In genomic region chr1:187051618-187052232, GRCh38 we compare ENCODE assay signal across 9 cellular contexts.
DNase-seq lines count a peak whose midpoint lies in the region; ATAC-seq, FAIRE-seq and TF ChIP-seq lines count a peak whose summit lies in the region.
"Had no signal": no experiment of that assay in that cellular context is flagged by ENCODE, and none has a peak within 500 bp of the region (broad histone marks: within the 10 kb centered on the region; RNA-seq: fewer than 3 reads in every experiment).

No MANE protein-coding gene starts in this region.

- POLR2A ChIA-PET in A549 (lab: Yijun Ruan, JAX) = no interaction called here
- POLR2A ChIA-PET in IMR-90 (lab: Charles Lee; ENCODE audit: unreplicated experiment) = no interaction called here
- POLR2A ChIA-PET in Panc1 (lab: Charles Lee) = no interaction called here

- no peak overlapping the region for H4K91ac ChIP-seq in IMR-90 (ENCODE audit: insufficient read depth, low read depth, low read length)

- dilution Hi-C loops in IMR-90 (cut with HindIII; ENCODE audit: low sequenced_read_pairs, unreplicated experiment) = no loop called here

- no peak overlapping the region for H2BK5ac ChIP-seq in IMR-90 (ENCODE audit: low read depth, low read length, poor library complexity, severe bottlenecking)

- no TSS peak for BruUV-seq in IMR-90 (replicated peaks; lab: Mats Ljungman, UMichigan)
- no TSS peak for BruUV-seq in Panc1 (replicated peaks; lab: Mats Ljungman, UMichigan)

- H3K9me3 ChIP-seq in A549 = no peaks in the 10 kb centered on the region
- H3K9me3 ChIP-seq in IMR-90 (ENCODE audit: control insufficient read depth, insufficient read depth, low read length) = no peaks in the 10 kb centered on the region
- no peaks in the 10 kb centered on the region for H3K9me3 ChIP-seq in Panc1 (ENCODE audit: control insufficient read depth, insufficient read depth, low read depth, low read length)
- H3K9me3 ChIP-seq in psoas muscle = no peaks in the 10 kb centered on the region

- no peaks in the 10 kb centered on the region for H3K36me3 Mint-ChIP-seq in activated CD8-positive, alpha-beta memory T cell treated with anti-CD3 and anti-CD28 coated beads, Interleukin-2, amount 10 ng/mL, durations not matched to agents 7 days and 5 days

- no peak overlapping the region for H3K14ac ChIP-seq in IMR-90 (replicated peaks; ENCODE audit: low read depth, low read length)

- no peak overlapping the region for H2AFZ ChIP-seq in IMR-90 (replicated peaks; ENCODE audit: low read length, poor library complexity)

- TF ChIP-seq EP300 in A549 (IDR thresholded peaks at IDR 0.05) = no peak

- no peaks in the 10 kb centered on the region for H3K9me1 ChIP-seq in IMR-90 (ENCODE audit: insufficient read depth, low read length)

- no peak overlapping the region for H2AK5ac ChIP-seq in IMR-90 (ENCODE audit: low read depth, low read length)

- no peak overlapping the region for H3K27ac ChIP-seq in A549
- H3K27ac ChIP-seq in IMR-90 (ENCODE audit: insufficient read depth, low read length) = no peak overlapping the region
- no peak overlapping the region for H3K27ac ChIP-seq in Panc1 (ENCODE audit: low read length)
- H3K27ac ChIP-seq in psoas muscle = no peak overlapping the region

- intact Hi-C loops in IMR-90 (cut with micrococcal nuclease) (loop anchor here (2.0 to 5.0 kb wide), 2 partner anchors 213 to 876 kb away; no protein-coding TSS in a partner anchor), Panc1 (cut with micrococcal nuclease; ENCODE audit: unreplicated experiment) (loop anchor here (10.0 kb wide), 1 partner anchor 213 kb away; no protein-coding TSS in a partner anchor), psoas muscle (cut with DNase I) (no loop called here)

- TF ChIP-seq RAD21 in A549 (conservative IDR thresholded peaks at IDR 0.05 in 1 of 2, IDR thresholded peaks at IDR 0.05 in 1 of 2) (peak; percentile 73 to 83), IMR-90 (IDR thresholded peaks at IDR 0.05; ENCODE audit: low read length) (peak; percentile 67)

- no peaks in the 10 kb centered on the region for H3K4me1 ChIP-seq in A549
- no peaks in the 10 kb centered on the region for H3K4me1 ChIP-seq in IMR-90 (ENCODE audit: control insufficient read depth, insufficient read depth, low read length)
- no peaks in the 10 kb centered on the region for H3K4me1 ChIP-seq in Panc1 (ENCODE audit: control insufficient read depth, insufficient read depth, low read length)
- no peaks in the 10 kb centered on the region for H3K4me1 ChIP-seq in psoas muscle

- under 1% methylated on average over 4 of the region's 4 CpGs for WGBS in A549 (ENCODE audit: missing lambda C conversion rate)
- no CpG with 5 or more reads among the region's 4 CpGs for WGBS in IMR-90 (ENCODE audit: extremely low coverage in 2 of 2, insufficient read length in 1 of 2), 2 experiments
- 10 to 12% (median 11%) methylated on average over 4 of the region's 4 CpGs for WGBS in psoas muscle, 3 donors

- no peaks in the 10 kb centered on the region for H3K36me3 ChIP-seq in IMR-90 (ENCODE audit: control insufficient read depth, insufficient read depth, low read length)
- no peaks in the 10 kb centered on the region for H3K36me3 ChIP-seq in Panc1 (ENCODE audit: control insufficient read depth, insufficient read depth, low read length)
- no peaks in the 10 kb centered on the region for H3K36me3 ChIP-seq in psoas muscle (ENCODE audit: insufficient read depth in 1 of 2, low read depth in 1 of 2)

- H2BK20ac ChIP-seq in IMR-90 (ENCODE audit: low read depth, low read length) = no peak overlapping the region

- peaks cover 1% of the 10 kb centered on the region; the same call in 1 of the 2 replicates for H3K27me3 ChIP-seq in IMR-90 (ENCODE audit: control insufficient read depth, insufficient read depth, low read length)
- H3K27me3 ChIP-seq in Panc1 (ENCODE audit: control insufficient read depth, insufficient read depth, low read length) = no peaks in the 10 kb centered on the region
- H3K27me3 ChIP-seq in psoas muscle (ENCODE audit: insufficient read depth in 3 of 3, low read length in 2 of 3) = no peaks in the 10 kb centered on the region

- H3K4me3 Mint-ChIP-seq in activated CD8-positive, alpha-beta memory T cell treated with anti-CD3 and anti-CD28 coated beads, Interleukin-2, amount 10 ng/mL, durations not matched to agents 7 days and 5 days = no peak overlapping the region

- TF ChIP-seq POLR2A in A549 (IDR thresholded peaks at IDR 0.05; ENCODE audit: low read length) (no peak), IMR-90 (IDR thresholded peaks at IDR 0.05; ENCODE audit: low read depth, low read length) (no peak)

- H3K4ac ChIP-seq in IMR-90 (ENCODE audit: low read depth, low read length) = no peak overlapping the region

- H2BK120ac ChIP-seq in IMR-90 (ENCODE audit: low read depth, low read length) = no peak overlapping the region

- in situ Hi-C loops in IMR-90 (cut with MboI; ENCODE audit: low sequenced_read_pairs) = no loop called here
- in situ Hi-C loops in Panc1 (cut with HindIII; ENCODE audit: low pct_unique_long_range_greater_than_20kb, low sequenced_read_pairs) = no loop called here

- no peak overlapping the region for H4K5ac ChIP-seq in IMR-90 (ENCODE audit: low read depth, low read length)

- H4K20me1 ChIP-seq in IMR-90 (ENCODE audit: insufficient read depth, low read length) = no peaks in the 10 kb centered on the region

- FAIRE-seq in A549 (lab: Jason Lieb, UNC) = peak; percentile 49

- no peak overlapping the region for H3K4me2 ChIP-seq in A549
- no peak overlapping the region for H3K4me2 ChIP-seq in IMR-90 (ENCODE audit: low read depth, low read length)

- no peaks in the 10 kb centered on the region for H3K9me3 Mint-ChIP-seq in activated CD8-positive, alpha-beta memory T cell treated with anti-CD3 and anti-CD28 coated beads, Interleukin-2, amount 10 ng/mL, durations not matched to agents 7 days and 5 days (ENCODE audit: low read depth)

- DNase-seq in A549 (ENCODE audit: low read depth in 1 of 2, low spot score in 1 of 2) (peak; percentile 18 to 55), ELR (ENCODE audit: low read depth) (peak; percentile 60), IMR-90 (peak; percentile 58), Panc1 (ENCODE audit: low read depth, low spot score) (peak; percentile 33), psoas muscle (no peak)
- no peak for DNase-seq in activated CD8-positive, alpha-beta memory T cell treated with anti-CD3 and anti-CD28 coated beads, Interleukin-2, amount 10 ng/mL, durations not matched to agents 7 days and 5 days

- H3K4me1 Mint-ChIP-seq in activated CD8-positive, alpha-beta memory T cell treated with anti-CD3 and anti-CD28 coated beads, Interleukin-2, amount 10 ng/mL, durations not matched to agents 7 days and 5 days = no peaks in the 10 kb centered on the region

- no peak overlapping the region for H3K27ac Mint-ChIP-seq in activated CD8-positive, alpha-beta memory T cell treated with anti-CD3 and anti-CD28 coated beads, Interleukin-2, amount 10 ng/mL, durations not matched to agents 7 days and 5 days

- no peaks in the 10 kb centered on the region for H3K27me3 Mint-ChIP-seq in activated CD8-positive, alpha-beta memory T cell treated with anti-CD3 and anti-CD28 coated beads, Interleukin-2, amount 10 ng/mL, durations not matched to agents 7 days and 5 days

- H3K23ac ChIP-seq in IMR-90 (ENCODE audit: low read depth, low read length) = no peak overlapping the region

- H3K56ac ChIP-seq in IMR-90 (ENCODE audit: extremely low read depth, insufficient read depth, low read length) = no peak overlapping the region

- H3K79me1 ChIP-seq in IMR-90 (ENCODE audit: low read depth in 1 of 2, low read length in 2 of 2) = no peaks in the 10 kb centered on the region

- no peak overlapping the region for H3K9ac ChIP-seq in IMR-90 (ENCODE audit: low read depth, low read length)

- ATAC-seq in A549 = peak; percentile 62 to 83; a peak in 4 of 6 replicates
- ATAC-seq in GM21786 (IDR thresholded peaks at IDR 0.05; ENCODE audit: unreplicated experiment) = peak; percentile 90
- no peak for ATAC-seq in IMR-90 (ENCODE audit: low read depth)
- ATAC-seq in Panc1 = peak; percentile 68; the same call in 1 of the 2 replicates
- ATAC-seq in esophagus mucosa = peak; percentile 50
- ATAC-seq in psoas muscle = peak in 3 of 4 donors; percentile 40 to 72 (median 42)
- ATAC-seq in activated CD8-positive, alpha-beta memory T cell treated with anti-CD3 and anti-CD28 coated beads, Interleukin-2, amount 10 ng/mL, durations not matched to agents 7 days and 5 days = no peak

- H2AK9ac ChIP-seq in IMR-90 (replicated peaks; ENCODE audit: low read depth, low read length, poor library complexity) = no peak overlapping the region

- TF ChIP-seq CTCF in A549 (IDR thresholded peaks at IDR 0.05) (peak; percentile 77), IMR-90 (conservative IDR thresholded peaks at IDR 0.05; ENCODE audit: low read depth, low read length) (peak; percentile 54), Panc1 (IDR thresholded peaks at IDR 0.05) (peak; percentile 60; the same call in 1 of the 2 replicates), psoas muscle (IDR thresholded peaks at IDR 0.05) (peak; percentile 50)

- H3K4me3 ChIP-seq in A549 (no peak overlapping the region), IMR-90 (ENCODE audit: insufficient read depth, low read depth, low read length) (no peak overlapping the region), Panc1 (ENCODE audit: low read depth in 2 of 2, low read length in 2 of 2) (no peak overlapping the region), psoas muscle (no peak overlapping the region)
- H3K4me3 ChIP-seq: lung had no signal

- CTCF ChIA-PET in A549 (lab: Yijun Ruan, JAX) = interaction anchor here (0.6 to 1.8 kb wide), 24 partner anchors 9 to 1450 kb away, joined by 3 to 14 read pairs (median 4); no protein-coding TSS in a partner anchor
- CTCF ChIA-PET in IMR-90 (lab: Yijun Ruan, JAX) = interaction anchor here (0.6 to 1.5 kb wide), 8 partner anchors 13 to 1977 kb away, joined by 3 to 7 read pairs (median 5); no protein-coding TSS in a partner anchor
- CTCF ChIA-PET in Panc1 (lab: Charles Lee) = interaction anchor here (0.7 kb wide), 3 partner anchors 336 to 1492 kb away, joined by 4 to 7 read pairs (median 6); no protein-coding TSS in a partner anchor
- CTCF ChIA-PET in activated CD8-positive, alpha-beta memory T cell treated with anti-CD3 and anti-CD28 coated beads, Interleukin-2, amount 10 ng/mL, durations not matched to agents 7 days and 5 days (lab: Charles Lee) = interaction anchor here (1.2 to 1.5 kb wide), 3 partner anchors 11 to 14 kb away, joined by 3 to 4 read pairs (median 4); no protein-coding TSS in a partner anchor

- no peak overlapping the region for H2BK15ac ChIP-seq in IMR-90 (ENCODE audit: low read depth, low read length)

- H4K8ac ChIP-seq in IMR-90 (ENCODE audit: low read depth in 2 of 2, low read length in 2 of 2) = no peak overlapping the region

- no peak overlapping the region for H3K18ac ChIP-seq in IMR-90 (ENCODE audit: low read depth, low read length)

TF ChIP-seq in A549, 52 proteins besides CTCF, POLR2A, EP300 and RAD21:
- peak; percentile 71 for TF ChIP-seq SMC3 (IDR thresholded peaks at IDR 0.05)
- TF ChIP-seq CBX8 (IDR thresholded peaks at IDR 0.05) = no peak

TF ChIP-seq in IMR-90, 13 proteins besides CTCF, POLR2A, EP300 and RAD21:
- TF ChIP-seq SMC3 (IDR thresholded peaks at IDR 0.05; ENCODE audit: low read depth, low read length) (peak; percentile 47), MXI1 (IDR thresholded peaks at IDR 0.05; ENCODE audit: borderline replicate concordance, low read depth, low read length) (no peak), BHLHE40 (IDR thresholded peaks at IDR 0.05; ENCODE audit: low read depth, low read length) (peak; percentile 54; the same call in 1 of the 2 replicates)

Comparison
In these comparisons a context has a peak if more than half of its experiments do, and no peak if none do; other contexts are left out.
1. ATAC-seq: peak in A549 (2 of 2), GM21786 (single experiment), Panc1 (single experiment), esophagus mucosa (single experiment) and psoas muscle (3 of 4); none in IMR-90 (single experiment) and activated CD8-positive, alpha-beta memory T cell treated with anti-CD3 and anti-CD28 coated beads, Interleukin-2, amount 10 ng/mL, durations not matched to agents 7 days and 5 days (single experiment).
2. DNase-seq: peak in A549 (2 of 2), ELR (single experiment), IMR-90 (single experiment) and Panc1 (single experiment); none in psoas muscle (0 of 2) and activated CD8-positive, alpha-beta memory T cell treated with anti-CD3 and anti-CD28 coated beads, Interleukin-2, amount 10 ng/mL, durations not matched to agents 7 days and 5 days (single experiment).
3. intact Hi-C loops: an anchor here in IMR-90 (2.0 to 5.0 kb wide) and Panc1 (10.0 kb wide); none called in psoas muscle.
4. Peak in every context shown above with its lines, with median percentiles within 50 percentile points of each other: CTCF ChIP-seq.